ENCODE assay signal across 14 cellular contexts in genomic region chr1:183778568-183779433, GRCh38.
"Had no signal": no experiment of that assay in that cellular context is flagged by ENCODE, and none has a peak within 500 bp of the region (broad histone marks: within the 10 kb centered on the region; RNA-seq: fewer than 3 reads in every experiment).

No MANE protein-coding gene starts in this region.

- H3K4me3 ChIP-seq: body of pancreas, lung, spleen, transverse colon had no signal

- H3K4me1 ChIP-seq: spleen, transverse colon had no signal

- H3K9me3 ChIP-seq: body of pancreas had no signal

- H3K27ac ChIP-seq: body of pancreas, spleen, transverse colon had no signal

- H3K4me1 Mint-ChIP-seq: activated naive CD4-positive, alpha-beta T cell treated with anti-CD3 and anti-CD28 coated beads, Interleukin-2, amount 50 U/mL, for 24 hours; naive thymus-derived CD8-positive, alpha-beta T cell; stimulated activated naive B cell treated with anti-CD40 and anti-IgM and Interleukin-4, amounts not matched to agents 10 μg/mL and 1 μg/mL and 100 μg/mL, for 72 hours had no signal

- H3K9me3 Mint-ChIP-seq: activated naive CD4-positive, alpha-beta T cell treated with anti-CD3 and anti-CD28 coated beads, Interleukin-2, amount 50 U/mL, for 24 hours had no signal

- H3K4me3 Mint-ChIP-seq: activated naive CD4-positive, alpha-beta T cell treated with anti-CD3 and anti-CD28 coated beads, Interleukin-2, amount 50 U/mL, for 24 hours; activated T-cell treated with anti-CD3 and anti-CD28 coated beads, Interleukin-2, amount 50 U/mL, for 24 hours; naive thymus-derived CD8-positive, alpha-beta T cell; stimulated activated naive B cell treated with anti-CD40 and anti-IgM and Interleukin-4, amounts not matched to agents 10 μg/mL and 1 μg/mL and 100 μg/mL, for 72 hours had no signal

- H3K27ac Mint-ChIP-seq: activated naive CD4-positive, alpha-beta T cell treated with anti-CD3 and anti-CD28 coated beads, Interleukin-2, amount 50 U/mL, for 24 hours; activated T-cell treated with anti-CD3 and anti-CD28 coated beads, Interleukin-2, amount 50 U/mL, for 24 hours; progenitor cell of endocrine pancreas; stimulated activated naive B cell treated with anti-CD40 and anti-IgM and Interleukin-4, amounts not matched to agents 10 μg/mL and 1 μg/mL and 100 μg/mL, for 72 hours had no signal

- DNase-seq: activated effector memory CD4-positive, alpha-beta T cell treated with Interleukin-2 at 50 U/mL for 16 hours; activated T-cell treated with anti-CD3 and anti-CD28 coated beads, Interleukin-2, amount 50 U/mL, for 24 hours; amniotic stem cell; body of pancreas; naive thymus-derived CD8-positive, alpha-beta T cell; spleen; stimulated activated CD4-positive, alpha-beta T cell treated with anti-CD3 and anti-CD28 coated beads, Interleukin-1b, Interleukin-23, amount 100 ng/mL, for 48 hours; stimulated activated naive B cell treated with anti-CD40 and anti-IgM and Interleukin-4, amounts not matched to agents 10 μg/mL and 1 μg/mL and 100 μg/mL, for 72 hours; transverse colon had no signal

- ATAC-seq: activated CD4-positive, CD25-positive, alpha-beta regulatory T cell treated with anti-CD3 and anti-CD28 coated beads, Interleukin-2, amount 50 U/mL, for 24 hours; body of pancreas; naive thymus-derived CD8-positive, alpha-beta T cell; sciatic nerve; stimulated activated naive B cell treated with anti-CD40 and anti-IgM and Interleukin-4, amounts not matched to agents 10 μg/mL and 1 μg/mL and 100 μg/mL, for 72 hours had no signal

- H3K27me3 Mint-ChIP-seq: activated naive CD4-positive, alpha-beta T cell treated with anti-CD3 and anti-CD28 coated beads, Interleukin-2, amount 50 U/mL, for 24 hours; activated T-cell treated with anti-CD3 and anti-CD28 coated beads, Interleukin-2, amount 50 U/mL, for 24 hours; naive thymus-derived CD8-positive, alpha-beta T cell; progenitor cell of endocrine pancreas had no signal

- H3K27me3 ChIP-seq: body of pancreas, spleen, transverse colon had no signal

- H3K36me3 ChIP-seq: spleen, transverse colon had no signal
